8 cellular contexts compared by ENCODE assay signal in the genomic region with DNA sequence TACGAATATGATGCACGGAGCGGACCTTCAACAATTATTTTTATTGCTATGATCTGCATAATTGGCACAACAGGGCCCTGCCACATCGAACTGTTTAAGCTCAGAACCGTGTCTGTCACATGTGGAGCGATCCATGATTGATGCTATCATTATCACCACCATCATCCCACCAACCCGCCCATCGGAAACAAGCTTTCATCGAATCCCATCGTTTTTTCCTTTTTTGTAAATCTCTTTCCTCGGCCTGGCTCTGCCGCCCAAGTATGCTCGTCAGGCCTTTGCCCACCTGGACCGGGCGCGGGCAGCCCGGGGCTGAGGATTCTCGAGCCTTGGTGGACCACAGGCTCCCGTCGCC. TPM values are rescaled to one million over a fixed set of nuclear protein-coding genes. Genes with fewer than 3 reads are reported as not detected.
DNase-seq lines count a peak whose midpoint lies in the region; ATAC-seq, FAIRE-seq and TF ChIP-seq lines count a peak whose summit lies in the region.

No MANE protein-coding gene starts in this region.

- ATAC-seq in mucosa of descending colon = no peak
- ATAC-seq in HG02870 (IDR thresholded peaks at IDR 0.05; ENCODE audit: unreplicated experiment) = no peak

- no peaks in the 10 kb centered on the region for H3K9me3 ChIP-seq in mucosa of descending colon

- DNase-seq in BJ (ENCODE audit: low read depth) (no peak), H54 (ENCODE audit: insufficient read length, low spot score) (no peak), mucosa of descending colon (no peak), GM19240 (ENCODE audit: insufficient read length, low spot score) (no peak), occipital lobe (lab: John Stamatoyannopoulos, UW) (no peak), pons (ENCODE audit: low spot score) (no peak)

- 0 out of 2 replicates have a peak, but pooled peaks have one; percentile 12 for TF ChIP-seq POLR2A in H54 (IDR thresholded peaks at IDR 0.05; ENCODE audit: low read depth, low read length)

- no peak for FAIRE-seq in H54 (lab: Jason Lieb, UNC)

- POLR2A ChIA-PET in BJ (lab: Charles Lee) = interaction anchor here (0.5 kb wide), 1 partner anchor 21 kb away, joined by 4 read pairs; no protein-coding TSS in a partner anchor

- no peaks in the 10 kb centered on the region for H3K27me3 ChIP-seq in BJ (ENCODE audit: control insufficient read depth, insufficient read depth, low read length)

- H3K4me3 ChIP-seq in BJ (ENCODE audit: low read depth, low read length) (peak overlapping the region; percentile 45), mucosa of descending colon (peak overlapping the region; percentile 66)

- CTCF ChIA-PET in BJ (lab: Yijun Ruan, JAX) = interaction anchor here (1.6 to 3.9 kb wide), 4 partner anchors 13 to 121 kb away, joined by 3 to 18 read pairs (median 10); partner anchors contain the start of genes MISP3 and PODNL1

- H3K27ac ChIP-seq in angular gyrus (ENCODE audit: low read depth, low read length) = peak overlapping the region; percentile 60

- peaks cover 17% of the 10 kb centered on the region for H3K4me1 ChIP-seq in mucosa of descending colon (ENCODE audit: low read depth)

- TF ChIP-seq CTCF in BJ (IDR thresholded peaks at IDR 0.05; ENCODE audit: insufficient read depth, low read depth, low read length) (no peak), mucosa of descending colon (IDR thresholded peaks at IDR 0.05) (no peak)

- peaks cover 11% of the 10 kb centered on the region for H3K36me3 ChIP-seq in BJ (ENCODE audit: control insufficient read depth, insufficient read depth, low read length)
- H3K36me3 ChIP-seq in mucosa of descending colon (ENCODE audit: low read depth) = peaks cover 16% of the 10 kb centered on the region

- intact Hi-C loops in mucosa of descending colon (cut with DNase I, micrococcal nuclease) = no loop called here

RNA-seq across cellular contexts. Expression of gene DCAF15, which starts 0.5 kb away (rescaled TPM):
- 11.0 and 20.0 TPM in 2 replicates for polyA plus RNA-seq in BJ (2011; rRNA removed)
- polyA minus RNA-seq in BJ (2011; rRNA and poly(A)+ RNA removed) = 13.5 and 15.2 TPM in 2 replicates
- 10 to 100 TPM; 26.4 to 35.2 (median 34.7) TPM for total RNA-seq in mucosa of descending colon
- 10.1 TPM for total RNA-seq in occipital lobe

RNA-seq across cellular contexts. Expression of gene PODNL1, which starts 13.6 kb away (rescaled TPM):
- polyA plus RNA-seq in BJ (2011; rRNA removed) = 12.5 and 18.6 TPM in 2 replicates
- 5.2 and 5.5 TPM in 2 replicates for polyA minus RNA-seq in BJ (2011; rRNA and poly(A)+ RNA removed)
- total RNA-seq in mucosa of descending colon (1 to 10 TPM; 1.7 to 3.4 (median 2.9) TPM), occipital lobe (not detected)

RNA-seq across cellular contexts. Expression of gene CC2D1A, which starts 45.8 kb away (rescaled TPM):
- 8.0 and 13.1 TPM in 2 replicates for polyA plus RNA-seq in BJ (2011; rRNA removed)
- polyA minus RNA-seq in BJ (2011; rRNA and poly(A)+ RNA removed) = 12.6 and 14.4 TPM in 2 replicates
- total RNA-seq in mucosa of descending colon = 100 to 1,000 TPM in 2 of 3 donors, 10 to 100 TPM in 1; 68.4 to 118 (median 101) TPM
- 8.9 TPM for total RNA-seq in occipital lobe

RNA-seq across cellular contexts. Expression of gene BRME1, which starts 45.9 kb away (rescaled TPM):
- polyA plus RNA-seq in BJ (2011; rRNA removed) = 0.38 and 0.94 TPM in 2 replicates
- polyA minus RNA-seq in BJ (2011; rRNA and poly(A)+ RNA removed) = 1.5 TPM in 1 of 2 replicates, not detected in the other
- total RNA-seq in mucosa of descending colon (10 to 100 TPM in 2 of 3 donors, 1 to 10 TPM in 1; 5.5 to 12.9 (median 10.8) TPM), occipital lobe (11.1 TPM)

RNA-seq across cellular contexts. Expression of gene RFX1, which starts 54.3 kb away (rescaled TPM):
- 0.37 and 0.78 TPM in 2 replicates for polyA plus RNA-seq in BJ (2011; rRNA removed)
- polyA minus RNA-seq in BJ (2011; rRNA and poly(A)+ RNA removed) = 0.66 and 2.4 TPM in 2 replicates
- total RNA-seq in mucosa of descending colon (10 to 100 TPM; 15.8 to 17.9 (median 17.1) TPM), occipital lobe (1.7 TPM)
